In the genomic region with DNA sequence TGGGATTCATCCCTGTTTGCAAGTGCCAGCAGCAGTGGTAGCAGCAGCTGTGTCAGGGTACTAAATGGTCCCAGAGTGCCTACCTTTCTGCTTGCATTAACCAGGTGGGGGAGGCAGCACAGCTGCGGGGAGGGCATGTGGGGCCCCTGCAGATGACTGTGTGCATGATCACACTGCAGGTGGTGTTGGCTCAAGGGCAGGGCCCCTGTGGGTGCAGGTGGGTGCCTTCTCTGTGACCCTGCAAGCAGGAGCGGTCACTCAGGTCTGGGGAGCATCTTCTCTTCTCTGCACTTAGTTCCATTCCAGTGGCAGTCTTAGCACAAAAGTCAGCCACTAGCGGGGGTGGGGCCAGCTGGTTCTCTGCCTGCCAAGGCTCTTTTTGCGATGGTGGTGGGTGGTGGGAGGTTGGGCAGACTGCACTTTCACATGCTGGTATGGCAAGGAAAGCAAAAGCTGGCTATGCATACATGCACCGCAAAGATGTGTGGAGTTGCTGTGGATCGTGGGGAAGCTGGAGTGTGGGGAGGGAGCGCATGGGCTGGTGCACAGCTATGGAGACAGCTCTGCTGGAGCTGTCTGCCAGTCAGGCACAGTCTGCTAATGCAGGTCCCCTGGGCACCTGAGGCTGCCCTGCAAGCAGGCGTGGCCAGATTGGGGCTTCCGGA, we compare ENCODE assay signal across 20 cellular contexts.
DNase-seq lines count a peak whose midpoint lies in the region; ATAC-seq and TF ChIP-seq lines count a peak whose summit lies in the region.
"Had no signal": no experiment of that assay in that cellular context is flagged by ENCODE, and none has a peak within 500 bp of the region (broad histone marks: within the 10 kb centered on the region; RNA-seq: fewer than 3 reads in every experiment).

No MANE protein-coding gene starts in this region.

- H3K79me1 ChIP-seq in neuronal stem cell (ENCODE audit: low read depth, low read length): no peaks in the 10 kb centered on the region

- no peak overlapping the region for H3K4me2 ChIP-seq in neuronal stem cell (ENCODE audit: insufficient read depth, low read length, poor library complexity, severe bottlenecking)
- H3K4me2 ChIP-seq: PC-9 had no signal

- 100% methylated on average over 1 to 3 of the region's 9 CpGs for WGBS in gastroesophageal sphincter (ENCODE audit: low coverage in 1 of 2), 2 donors
- WGBS in neuronal stem cell (ENCODE audit: extremely low coverage in 2 of 2, insufficient read length in 2 of 2, insufficient replicate concordance in 1 of 2), 2 donors: no CpG with 5 or more reads among the region's 9 CpGs
- 95 to 97% methylated on average over 7 to 9 of the region's 9 CpGs for WGBS in upper lobe of left lung, 2 donors

- H3K9me3 Mint-ChIP-seq in WTC11: no peaks in the 10 kb centered on the region

- peak overlapping the region; percentile 90 for H3K18ac ChIP-seq in neuronal stem cell (ENCODE audit: low read length)

- no peak overlapping the region for H3K27ac ChIP-seq in gastroesophageal sphincter
- H3K27ac ChIP-seq in neuronal stem cell (replicated peaks; ENCODE audit: low read length): no peak overlapping the region
- no peak overlapping the region for H3K27ac ChIP-seq in upper lobe of left lung
- no peak overlapping the region for H3K27ac ChIP-seq in effector memory CD4-positive, alpha-beta T cell (ENCODE audit: insufficient read depth, low read length, poor library complexity, severe bottlenecking)
- H3K27ac ChIP-seq: C4-2B, PC-9, RWPE1, SJSA1 had no signal

- H3K9me3 ChIP-seq in gastroesophageal sphincter (no peaks in the 10 kb centered on the region), neuronal stem cell (replicated peaks in 1 of 2; ENCODE audit: control insufficient read depth in 2 of 2, insufficient read depth in 1 of 2, low read depth in 1 of 2, low read length in 2 of 2) (no peaks in the 10 kb centered on the region), upper lobe of left lung (no peaks in the 10 kb centered on the region)
- H3K9me3 ChIP-seq in effector memory CD4-positive, alpha-beta T cell (ENCODE audit: control insufficient read depth, low read length): no peaks in the 10 kb centered on the region
- H3K9me3 ChIP-seq: SJSA1 had no signal

- H3K4ac ChIP-seq in neuronal stem cell (ENCODE audit: low read length): no peak overlapping the region

- DNase-seq in WTC11 (ENCODE audit: low spot score) (no peak), neuronal stem cell (ENCODE audit: low spot score) (no peak), upper lobe of left lung (peak in 1 of 2 donors; percentile 53), DMS53 treated with DMSO at 0.1 percent for 48 hours (lab: John Stamatoyannopoulos, UW; ENCODE audit: unreplicated experiment) (no peak)
- DNase-seq in effector memory CD4-positive, alpha-beta T cell: no peak
- DNase-seq: ACHN, GDM1, GOT3, NCI-H1105 treated with DMSO at 0.1 percent for 48 hours, NCI-H1694, NCI-H226, NCI-H524, PC-9 had no signal

- no peak overlapping the region for H3K23ac ChIP-seq in neuronal stem cell (ENCODE audit: low read depth, low read length, poor library complexity)

- H2AK5ac ChIP-seq in neuronal stem cell (ENCODE audit: low read depth, low read length): no peak overlapping the region

- no peak overlapping the region for H2BK12ac ChIP-seq in neuronal stem cell (ENCODE audit: low read length)

- H3K4me3 ChIP-seq in gastroesophageal sphincter: no peak overlapping the region
- no peak overlapping the region for H3K4me3 ChIP-seq in neuronal stem cell (ENCODE audit: low read length in 2 of 2)
- H3K4me3 ChIP-seq in upper lobe of left lung: no peak overlapping the region
- no peak overlapping the region for H3K4me3 ChIP-seq in effector memory CD4-positive, alpha-beta T cell (ENCODE audit: insufficient read depth, low read depth, low read length, poor library complexity, severe bottlenecking)
- H3K4me3 ChIP-seq: K562, PC-9, SJSA1 had no signal

- H2BK15ac ChIP-seq in neuronal stem cell (ENCODE audit: low read length): no peak overlapping the region

- no peaks in the 10 kb centered on the region for H3K27me3 ChIP-seq in gastroesophageal sphincter
- H3K27me3 ChIP-seq in neuronal stem cell (ENCODE audit: control insufficient read depth in 3 of 3, insufficient read depth in 3 of 3, low read depth in 1 of 3, low read length in 3 of 3): no peaks in the 10 kb centered on the region
- H3K27me3 ChIP-seq in upper lobe of left lung: no peaks in the 10 kb centered on the region
- no peaks in the 10 kb centered on the region for H3K27me3 ChIP-seq in effector memory CD4-positive, alpha-beta T cell (replicated peaks; ENCODE audit: control insufficient read depth, insufficient read depth, low read length, poor library complexity, severe bottlenecking)
- H3K27me3 ChIP-seq: SJSA1 had no signal

- TF ChIP-seq EP300 in gastroesophageal sphincter (IDR thresholded peaks at IDR 0.05) (no peak), upper lobe of left lung (IDR thresholded peaks at IDR 0.05) (no peak)

- H2BK120ac ChIP-seq in neuronal stem cell (ENCODE audit: low read depth, low read length): no peak overlapping the region

- CTCF ChIA-PET in WTC11 (lab: Charles Lee): interaction anchor here (1.4 kb wide), 1 partner anchor 157 kb away, joined by 3 read pairs; a partner anchor contains a TSS

- peaks cover 6% of the 10 kb centered on the region for H3K4me1 Mint-ChIP-seq in WTC11

- TF ChIP-seq CTCF in WTC11 (IDR thresholded peaks at IDR 0.05) (no peak), gastroesophageal sphincter (IDR thresholded peaks at IDR 0.05) (no peak), upper lobe of left lung (IDR thresholded peaks at IDR 0.05) (no peak)

- H3K27ac Mint-ChIP-seq in WTC11: no peak overlapping the region

- H3K4me3 Mint-ChIP-seq in WTC11: no peak overlapping the region

- H3K9ac ChIP-seq in neuronal stem cell (ENCODE audit: low read depth, low read length, poor library complexity): peak overlapping the region; percentile 70

- H3K36me3 ChIP-seq in gastroesophageal sphincter: peaks cover 0 to 15% of the 10 kb centered on the region in 2 donors
- H3K36me3 ChIP-seq in neuronal stem cell (replicated peaks in 1 of 2; ENCODE audit: control insufficient read depth in 2 of 2, insufficient read depth in 2 of 2, low read length in 2 of 2): peaks cover under 1 to 8% of the 10 kb centered on the region in 2 donors
- H3K36me3 ChIP-seq in upper lobe of left lung: peaks cover 0 to 10% (median 3%) of the 10 kb centered on the region in 4 donors
- H3K36me3 ChIP-seq in effector memory CD4-positive, alpha-beta T cell (ENCODE audit: control insufficient read depth, insufficient read depth, low read length): no peaks in the 10 kb centered on the region
- H3K36me3 ChIP-seq: SJSA1 had no signal

- H4K91ac ChIP-seq in neuronal stem cell (ENCODE audit: low read depth, low read length, poor library complexity): no peak overlapping the region

- no peaks in the 10 kb centered on the region for H3K27me3 Mint-ChIP-seq in WTC11 (ENCODE audit: low read depth)

- H4K8ac ChIP-seq in neuronal stem cell (ENCODE audit: low read depth, low read length): no peak overlapping the region

- no peak overlapping the region for H3K14ac ChIP-seq in neuronal stem cell (ENCODE audit: low read length)

- POLR2A ChIA-PET in WTC11 (lab: Charles Lee): no interaction called here

- no peaks in the 10 kb centered on the region; the same call in 1 of the 2 replicates for H3K36me3 Mint-ChIP-seq in WTC11

- H2AFZ ChIP-seq in neuronal stem cell (ENCODE audit: low read length): no peak overlapping the region
- H2AFZ ChIP-seq: PC-9 had no signal

- no peak overlapping the region for H2BK5ac ChIP-seq in neuronal stem cell (ENCODE audit: low read length)

- peak; percentile 46; the same call in 1 of the 2 replicates for ATAC-seq in WTC11
- ATAC-seq in gastroesophageal sphincter: peak; percentile 7
- ATAC-seq in upper lobe of left lung (ENCODE audit: low FRiP score in 2 of 2): peak; percentile 14 to 49
- ATAC-seq in HG02571 (IDR thresholded peaks at IDR 0.05; ENCODE audit: unreplicated experiment): no peak
- ATAC-seq in GM21381 (IDR thresholded peaks at IDR 0.05; ENCODE audit: unreplicated experiment): no peak
- ATAC-seq: K562 had no signal

- H3K4me1 ChIP-seq in gastroesophageal sphincter: no peaks in the 10 kb centered on the region
- H3K4me1 ChIP-seq in neuronal stem cell (ENCODE audit: control insufficient read depth in 2 of 2, insufficient read depth in 1 of 2, low read depth in 1 of 2, low read length in 2 of 2): no peaks in the 10 kb centered on the region
- H3K4me1 ChIP-seq in upper lobe of left lung: no peaks in the 10 kb centered on the region
- H3K4me1 ChIP-seq in effector memory CD4-positive, alpha-beta T cell (ENCODE audit: control insufficient read depth, insufficient read depth, low read length, poor library complexity, severe bottlenecking): no peaks in the 10 kb centered on the region
- H3K4me1 ChIP-seq: SJSA1 had no signal

- TF ChIP-seq POLR2A in gastroesophageal sphincter (IDR thresholded peaks at IDR 0.05) (no peak), upper lobe of left lung (IDR thresholded peaks at IDR 0.05) (no peak)

TF ChIP-seq in WTC11, 78 proteins besides CTCF, POLR2A, EP300 and RAD21:
- TF ChIP-seq ZNF317 (CRISPR knock-in tag; IDR thresholded peaks at IDR 0.05; ENCODE audit: borderline replicate concordance, low read depth): no peak
- no peak for TF ChIP-seq GRHL2 (CRISPR knock-in tag; IDR thresholded peaks at IDR 0.05; ENCODE audit: insufficient replicate concordance, severe bottlenecking)
- TF ChIP-seq TP53 (CRISPR knock-in tag; IDR thresholded peaks at IDR 0.05): no peak
- TF ChIP-seq NR1H2 (CRISPR knock-in tag; IDR thresholded peaks at IDR 0.05): no peak
- no peak for TF ChIP-seq GTF2I (CRISPR knock-in tag; conservative IDR thresholded peaks at IDR 0.05)
- no peak for TF ChIP-seq NR3C1 (CRISPR knock-in tag; conservative IDR thresholded peaks at IDR 0.05; ENCODE audit: low read depth)
- TF ChIP-seq, protein P1, sequence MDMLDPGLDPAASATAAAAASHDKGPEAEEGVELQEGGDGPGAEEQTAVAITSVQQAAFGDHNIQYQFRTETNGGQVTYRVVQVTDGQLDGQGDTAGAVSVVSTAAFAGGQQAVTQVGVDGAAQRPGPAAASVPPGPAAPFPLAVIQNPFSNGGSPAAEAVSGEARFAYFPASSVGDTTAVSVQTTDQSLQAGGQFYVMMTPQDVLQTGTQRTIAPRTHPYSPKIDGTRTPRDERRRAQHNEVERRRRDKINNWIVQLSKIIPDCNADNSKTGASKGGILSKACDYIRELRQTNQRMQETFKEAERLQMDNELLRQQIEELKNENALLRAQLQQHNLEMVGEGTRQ (CRISPR knock-in tag; IDR thresholded peaks at IDR 0.05): no peak
- TF ChIP-seq ZBTB21 (CRISPR knock-in tag; IDR thresholded peaks at IDR 0.05; ENCODE audit: borderline replicate concordance): no peak
- TF ChIP-seq CBFB (CRISPR knock-in tag; IDR thresholded peaks at IDR 0.05; ENCODE audit: low read depth): no peak
- no peak for TF ChIP-seq ZNF396 (CRISPR knock-in tag; IDR thresholded peaks at IDR 0.05; ENCODE audit: borderline replicate concordance)

Comparison
In these comparisons a context has a peak if more than half of its experiments do, and no peak if none do; other contexts are left out.
1. ATAC-seq: peak in WTC11 (single experiment), gastroesophageal sphincter (single experiment) and upper lobe of left lung (2 of 2); none in HG02571 (single experiment) and GM21381 (single experiment).